Comparison of ENCODE assay signal across 1 cellular context in the genomic region with DNA sequence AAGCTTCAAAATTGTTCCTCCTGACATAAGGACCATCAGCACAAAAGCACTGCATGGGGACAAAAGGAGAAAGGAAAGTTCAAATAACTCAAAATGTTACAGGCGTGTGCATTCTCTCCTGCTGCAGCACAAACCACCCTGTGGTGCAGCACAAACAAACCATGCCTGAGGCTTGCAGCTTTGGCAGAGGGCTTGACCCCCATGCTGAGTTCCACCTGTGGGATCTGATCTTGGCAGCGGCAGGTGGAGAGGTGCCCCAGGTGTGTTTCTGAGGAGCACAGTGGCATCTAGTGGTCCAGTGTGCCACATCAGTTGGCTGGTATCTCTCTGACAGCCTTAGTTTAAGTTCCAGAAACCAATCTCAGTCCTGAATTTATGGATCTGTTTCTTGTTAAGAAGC.
TF ChIP-seq lines count a peak whose summit lies in the region.

No MANE protein-coding gene starts in this region.

TF ChIP-seq in GM23338, 12 proteins besides CTCF, POLR2A, EP300 and RAD21 (continued from another document):
- TF ChIP-seq, protein P1, sequence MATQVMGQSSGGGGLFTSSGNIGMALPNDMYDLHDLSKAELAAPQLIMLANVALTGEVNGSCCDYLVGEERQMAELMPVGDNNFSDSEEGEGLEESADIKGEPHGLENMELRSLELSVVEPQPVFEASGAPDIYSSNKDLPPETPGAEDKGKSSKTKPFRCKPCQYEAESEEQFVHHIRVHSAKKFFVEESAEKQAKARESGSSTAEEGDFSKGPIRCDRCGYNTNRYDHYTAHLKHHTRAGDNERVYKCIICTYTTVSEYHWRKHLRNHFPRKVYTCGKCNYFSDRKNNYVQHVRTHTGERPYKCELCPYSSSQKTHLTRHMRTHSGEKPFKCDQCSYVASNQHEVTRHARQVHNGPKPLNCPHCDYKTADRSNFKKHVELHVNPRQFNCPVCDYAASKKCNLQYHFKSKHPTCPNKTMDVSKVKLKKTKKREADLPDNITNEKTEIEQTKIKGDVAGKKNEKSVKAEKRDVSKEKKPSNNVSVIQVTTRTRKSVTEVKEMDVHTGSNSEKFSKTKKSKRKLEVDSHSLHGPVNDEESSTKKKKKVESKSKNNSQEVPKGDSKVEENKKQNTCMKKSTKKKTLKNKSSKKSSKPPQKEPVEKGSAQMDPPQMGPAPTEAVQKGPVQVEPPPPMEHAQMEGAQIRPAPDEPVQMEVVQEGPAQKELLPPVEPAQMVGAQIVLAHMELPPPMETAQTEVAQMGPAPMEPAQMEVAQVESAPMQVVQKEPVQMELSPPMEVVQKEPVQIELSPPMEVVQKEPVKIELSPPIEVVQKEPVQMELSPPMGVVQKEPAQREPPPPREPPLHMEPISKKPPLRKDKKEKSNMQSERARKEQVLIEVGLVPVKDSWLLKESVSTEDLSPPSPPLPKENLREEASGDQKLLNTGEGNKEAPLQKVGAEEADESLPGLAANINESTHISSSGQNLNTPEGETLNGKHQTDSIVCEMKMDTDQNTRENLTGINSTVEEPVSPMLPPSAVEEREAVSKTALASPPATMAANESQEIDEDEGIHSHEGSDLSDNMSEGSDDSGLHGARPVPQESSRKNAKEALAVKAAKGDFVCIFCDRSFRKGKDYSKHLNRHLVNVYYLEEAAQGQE (IDR thresholded peaks at IDR 0.05; ENCODE audit: unreplicated experiment), result no peak
- TF ChIP-seq ZNF114 (CRISPR knock-in tag; IDR thresholded peaks at IDR 0.05) (no peak), EZH2phosphoT487 (IDR thresholded peaks at IDR 0.05; ENCODE audit: unreplicated experiment) (no peak), ZNF462 (CRISPR knock-in tag; IDR thresholded peaks at IDR 0.05) (no peak)
